In genomic region chr1:52943876-52944275, GRCh38 we compare ENCODE assay signal across 1 cellular context.
TF ChIP-seq lines count a peak whose summit lies in the region.

No MANE protein-coding gene starts in this region.

TF ChIP-seq in GM23338, 12 proteins besides CTCF, POLR2A, EP300 and RAD21 (continued from another document):
- TF ChIP-seq ETS1 (IDR thresholded peaks at IDR 0.05) (no peak), EZH2phosphoT487 (IDR thresholded peaks at IDR 0.05; ENCODE audit: unreplicated experiment) (no peak), REST (IDR thresholded peaks at IDR 0.05; ENCODE audit: unreplicated experiment) (no peak)
TF ChIP-seq in GM23338: peak in this region for 0.
